ENCODE assay signal across 14 cellular contexts in the genomic region with DNA sequence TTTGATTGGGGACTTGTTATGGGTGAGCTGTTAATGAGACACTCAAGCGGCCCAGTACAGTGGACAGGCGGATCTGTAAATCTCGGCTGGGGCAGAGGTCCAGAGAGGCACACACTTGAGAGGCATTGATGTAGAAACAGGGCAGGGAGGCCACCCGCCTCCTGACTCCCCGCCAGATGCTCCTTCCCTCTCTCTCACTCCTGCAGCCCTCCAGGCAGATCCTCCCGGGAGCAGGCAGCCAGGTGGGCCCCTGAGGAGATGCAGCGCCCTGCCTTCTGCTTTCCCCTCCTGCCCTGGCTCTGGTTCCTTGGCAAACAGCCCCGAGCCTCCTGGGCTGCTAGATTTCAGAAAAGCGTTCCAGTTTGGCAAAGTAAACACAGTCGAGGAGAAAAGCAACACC. TPM values are rescaled to one million over a fixed set of nuclear protein-coding genes. Genes with fewer than 3 reads are reported as not detected.
DNase-seq lines count a peak whose midpoint lies in the region; ATAC-seq and TF ChIP-seq lines count a peak whose summit lies in the region.
"Had no signal": no experiment of that assay in that cellular context is flagged by ENCODE, and none has a peak within 500 bp of the region (broad histone marks: within the 10 kb centered on the region; RNA-seq: fewer than 3 reads in every experiment).

No MANE protein-coding gene starts in this region.

- H3K36me3 ChIP-seq in esophagus (ENCODE audit: control insufficient read depth in 2 of 2, insufficient read depth in 2 of 2, low read length in 1 of 2) (no peaks in the 10 kb centered on the region), upper lobe of left lung (no peaks in the 10 kb centered on the region)

- no peak for TF ChIP-seq EP300 in upper lobe of left lung (IDR thresholded peaks at IDR 0.05)

- H3K4me3 ChIP-seq in esophagus (ENCODE audit: low read depth in 1 of 2, low read length in 2 of 2) (no peak overlapping the region), upper lobe of left lung (no peak overlapping the region)

- TF ChIP-seq POLR2A in upper lobe of left lung (IDR thresholded peaks at IDR 0.05) = no peak

- TF ChIP-seq CTCF in upper lobe of left lung (IDR thresholded peaks at IDR 0.05) = no peak

- WGBS in esophagus, 2 donors = 16 to 22% methylated on average over 8 to 10 of the region's 10 CpGs
- WGBS in upper lobe of left lung, 2 donors = 19 to 38% methylated on average over 6 to 10 of the region's 10 CpGs

- H3K4me1 ChIP-seq in esophagus (ENCODE audit: control insufficient read depth in 2 of 2, insufficient read depth in 2 of 2, low read length in 1 of 2) = peaks cover 0 to 10% of the 10 kb centered on the region in 2 donors
- peaks cover 0 to 12% (median 7%) of the 10 kb centered on the region in 4 donors for H3K4me1 ChIP-seq in upper lobe of left lung

- H3K9me3 ChIP-seq in esophagus (ENCODE audit: control insufficient read depth in 2 of 2, insufficient read depth in 1 of 2, low read depth in 1 of 2, low read length in 1 of 2) (peaks cover 0 to 8% of the 10 kb centered on the region in 2 donors), upper lobe of left lung (no peaks in the 10 kb centered on the region)

- H3K27me3 ChIP-seq in esophagus (ENCODE audit: control insufficient read depth in 1 of 2, insufficient read depth in 2 of 2, low read length in 2 of 2) (no peaks in the 10 kb centered on the region), upper lobe of left lung (peaks cover 0 to 4% (median 0%) of the 10 kb centered on the region in 4 donors)

- DNase-seq in NCI-H1436 (lab: John Stamatoyannopoulos, UW) = peak; percentile 36
- no peak for DNase-seq in NCI-H1436 treated with DMSO at 0.1 percent for 48 hours (lab: John Stamatoyannopoulos, UW)
- peak; percentile 83 to 88 for DNase-seq in NCI-H524 (lab: John Stamatoyannopoulos, UW)
- DNase-seq in upper lobe of left lung = peak in 1 of 2 donors; percentile 47
- DNase-seq: 8988T; activated CD4-positive, alpha-beta T cell treated with anti-CD3 and anti-CD28 coated beads for 1 hour; kidney glomerular epithelial cell; SIG-M5; stimulated activated CD4-positive, alpha-beta T cell treated with anti-CD3 and anti-CD28 coated beads, Interleukin-1b, Interleukin-23, amount 100 ng/mL, for 48 hours; stimulated activated naive CD4-positive, alpha-beta T cell had no signal

- peak overlapping the region; percentile 23 to 47 for H3K27ac ChIP-seq in esophagus (ENCODE audit: low read depth in 2 of 2, low read length in 1 of 2)
- no peak overlapping the region for H3K27ac ChIP-seq in upper lobe of left lung

- ATAC-seq in upper lobe of left lung (ENCODE audit: low FRiP score in 2 of 2) (peak; percentile 24 to 49), GM19463 (IDR thresholded peaks at IDR 0.05; ENCODE audit: unreplicated experiment) (no peak), HG02610 (IDR thresholded peaks at IDR 0.05; ENCODE audit: unreplicated experiment) (no peak), HG03175 (IDR thresholded peaks at IDR 0.05; ENCODE audit: unreplicated experiment) (no peak)

RNA-seq across cellular contexts. Expression of a gene that starts 29.2 kb away (rescaled TPM):
- 1 to 10 TPM; 2.2 to 2.9 TPM for polyA plus RNA-seq in esophagus
- total RNA-seq in upper lobe of left lung = 10 to 100 TPM in 2 of 6 donors, 1 to 10 TPM in 4; 4.1 to 15.5 (median 6.8) TPM

Comparison
In these comparisons a context has a peak if more than half of its experiments do, and no peak if none do; other contexts are left out.
1. H3K27ac ChIP-seq: peak in esophagus (2 of 2); none in upper lobe of left lung (0 of 4).
2. ATAC-seq: peak in upper lobe of left lung (2 of 2); none in GM19463 (single experiment), HG02610 (single experiment) and HG03175 (single experiment).